22 cellular contexts compared by ENCODE assay signal in the genomic region with DNA sequence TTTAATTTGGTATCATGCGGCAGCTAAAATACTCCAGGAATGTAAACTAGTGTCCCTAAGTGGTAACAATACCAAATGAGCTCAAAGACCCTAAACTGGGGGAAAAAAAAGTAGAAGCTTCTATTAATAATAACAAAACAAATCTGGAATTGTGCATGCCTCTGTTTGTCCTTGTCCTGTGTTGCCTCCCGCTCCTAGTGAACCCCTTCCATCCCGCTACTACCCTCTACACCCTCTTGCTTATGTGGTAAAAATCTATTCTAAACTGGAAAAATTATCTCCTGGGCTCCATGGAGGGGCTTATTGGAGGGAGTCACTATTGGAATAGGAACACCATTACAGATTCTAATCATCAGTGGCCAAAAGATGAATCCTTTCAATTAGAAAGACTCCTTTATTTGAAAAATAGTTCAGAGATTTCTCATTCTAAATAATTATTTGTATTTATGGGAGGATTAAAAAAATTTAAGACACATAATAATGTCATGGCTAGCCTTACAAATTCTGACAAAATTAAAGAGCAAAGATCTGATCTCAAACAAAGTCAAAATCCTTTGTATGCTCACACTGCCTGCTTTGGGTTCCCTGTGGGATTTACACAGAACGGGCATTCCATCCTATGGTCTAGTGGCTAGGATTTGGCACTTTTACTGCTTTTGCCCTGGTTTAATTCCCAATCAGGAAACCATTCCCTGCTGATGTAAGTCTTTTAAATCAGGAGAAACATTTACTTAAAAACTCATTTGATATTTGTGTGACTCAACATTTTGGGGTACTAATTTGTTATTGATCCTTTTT. TPM values are rescaled to one million over a fixed set of nuclear protein-coding genes. Genes with fewer than 3 reads are reported as not detected.
DNase-seq lines count a peak whose midpoint lies in the region; ATAC-seq and TF ChIP-seq lines count a peak whose summit lies in the region.
"Had no signal": no experiment of that assay in that cellular context is flagged by ENCODE, and none has a peak within 500 bp of the region (broad histone marks: within the 10 kb centered on the region; RNA-seq: fewer than 3 reads in every experiment).

No MANE protein-coding gene starts in this region.

- no peaks in the 10 kb centered on the region for H4K20me1 ChIP-seq in PC-9 (ENCODE audit: insufficient read depth)
- H4K20me1 ChIP-seq: BLaER1 treated with 17β-estradiol and CSF1 and Interleukin-3, amounts not matched to agents 10 nM and 100 nM had no signal

- DNase-seq in Caco-2 (no peak), PC-9 (no peak), left lobe of liver (ENCODE audit: low spot score) (no peak), right lobe of liver (no peak), NCI-H2171 treated with DMSO at 0.1 percent for 48 hours (lab: John Stamatoyannopoulos, UW) (no peak), NCI-H1436 treated with DMSO at 0.1 percent for 48 hours (lab: John Stamatoyannopoulos, UW) (no peak), SHP77 treated with DMSO at 0.1 percent for 48 hours (lab: John Stamatoyannopoulos, UW) (no peak), T-helper 9 cell (no peak)
- DNase-seq: ACHN; AML-193; BE2C; Calu3; CD4-positive, alpha-beta T cell; CD8-positive, alpha-beta memory T cell; DMS53; DMS79 treated with DMSO at 0.1 percent for 48 hours; GF-D8; H9 had no signal

- H3F3A ChIP-seq in PC-9 (ENCODE audit: insufficient read depth, low read depth), result no peaks in the 10 kb centered on the region

- POLR2A ChIA-PET in Caco-2 (lab: Charles Lee) (no interaction called here), PC-9 (lab: Charles Lee; ENCODE audit: unreplicated experiment) (no interaction called here)

- H3K9me3 Mint-ChIP-seq in Caco-2 (ENCODE audit: unreplicated experiment), result peaks cover 7% of the 10 kb centered on the region
- H3K9me3 Mint-ChIP-seq: CD4-positive, alpha-beta T cell; GM23338 had no signal

- intact Hi-C loops in Caco-2 (cut with micrococcal nuclease; ENCODE audit: unreplicated experiment) (no loop called here), PC-9 (cut with micrococcal nuclease; ENCODE audit: unreplicated experiment) (no loop called here), right lobe of liver (cut with DNase I) (no loop called here)

- CTCF ChIA-PET in Caco-2 (lab: Charles Lee), result no interaction called here
- CTCF ChIA-PET in PC-9 (lab: Charles Lee), result no interaction called here

- ATAC-seq in left lobe of liver (peak; percentile 70), right lobe of liver (peak; percentile 50 to 66 (median 59))
- ATAC-seq: GM23338, HCT116 had no signal

- H3K36me3 ChIP-seq in Caco-2 (ENCODE audit: control insufficient read depth, insufficient read depth, low read length) (no peaks in the 10 kb centered on the region), PC-9 (ENCODE audit: low read depth) (no peaks in the 10 kb centered on the region), right lobe of liver (no peaks in the 10 kb centered on the region)
- H3K36me3 ChIP-seq: BE2C; BLaER1 treated with 17β-estradiol and CSF1 and Interleukin-3, amounts not matched to agents 10 nM and 100 nM had no signal

- 0 out of 2 replicates have a peak overlapping the region, but pooled peaks have one; percentile 12 for H2AFZ ChIP-seq in PC-9
- H2AFZ ChIP-seq: GM23338 had no signal

- H3K9me3 ChIP-seq in Caco-2 (no peaks in the 10 kb centered on the region), PC-9 (ENCODE audit: insufficient read depth, low read depth) (no peaks in the 10 kb centered on the region), right lobe of liver (no peaks in the 10 kb centered on the region)
- H3K9me3 ChIP-seq: BE2C had no signal

- TF ChIP-seq CTCF in Caco-2 (IDR thresholded peaks at IDR 0.05; ENCODE audit: insufficient read depth in 1 of 2, low read depth in 1 of 2, low read length in 1 of 2, severe bottlenecking in 1 of 2, unreplicated experiment in 1 of 2) (no peak), PC-9 (conservative IDR thresholded peaks at IDR 0.05) (no peak), right lobe of liver (IDR thresholded peaks at IDR 0.05) (no peak)

- H3K27me3 Mint-ChIP-seq in Caco-2 (ENCODE audit: insufficient read depth, unreplicated experiment), result no peaks in the 10 kb centered on the region

- no peaks in the 10 kb centered on the region for H3K36me3 Mint-ChIP-seq in Caco-2 (ENCODE audit: insufficient read depth, unreplicated experiment)
- H3K36me3 Mint-ChIP-seq: CD14-positive monocyte had no signal

- no peak overlapping the region for H3K4me2 ChIP-seq in PC-9
- H3K4me2 ChIP-seq: GM23338 had no signal

- TF ChIP-seq POLR2A in right lobe of liver (IDR thresholded peaks at IDR 0.05), result no peak

- no peak overlapping the region for H3K4me3 Mint-ChIP-seq in Caco-2 (ENCODE audit: unreplicated experiment)
- H3K4me3 Mint-ChIP-seq: CD14-positive monocyte; CD4-positive, alpha-beta T cell; CD8-positive, alpha-beta memory T cell; GM23338; H9 had no signal

- no peaks in the 10 kb centered on the region; the same call in 1 of the 2 replicates for H3K9me2 ChIP-seq in PC-9 (ENCODE audit: insufficient read depth)

- H3K27me3 ChIP-seq in Caco-2 (replicated peaks; ENCODE audit: control insufficient read depth, insufficient read depth, low read length) (no peaks in the 10 kb centered on the region), PC-9 (ENCODE audit: insufficient read depth, low read depth) (no peaks in the 10 kb centered on the region), right lobe of liver (no peaks in the 10 kb centered on the region)
- H3K27me3 ChIP-seq: BE2C had no signal

- H3K4me1 ChIP-seq in Caco-2 (no peaks in the 10 kb centered on the region), PC-9 (replicated peaks; ENCODE audit: insufficient read depth) (peaks cover 11% of the 10 kb centered on the region; the same call in 1 of the 2 replicates), right lobe of liver (peaks cover 0 to 6% (median 2%) of the 10 kb centered on the region in 4 donors)
- H3K4me1 ChIP-seq: BE2C; BLaER1 treated with 17β-estradiol and CSF1 and Interleukin-3, amounts not matched to agents 10 nM and 100 nM had no signal

- H3K4me1 Mint-ChIP-seq in Caco-2 (ENCODE audit: low read depth, unreplicated experiment), result no peaks in the 10 kb centered on the region
- H3K4me1 Mint-ChIP-seq: GM23338, H9 had no signal

- peak overlapping the region; percentile 21 for H3K27ac Mint-ChIP-seq in Caco-2 (ENCODE audit: unreplicated experiment)
- H3K27ac Mint-ChIP-seq: CD4-positive, alpha-beta T cell; GM23338; H9 had no signal

- H3K4me3 ChIP-seq in Caco-2 (ENCODE audit: low read depth, low read length), result no peak overlapping the region
- no peak overlapping the region for H3K4me3 ChIP-seq in PC-9
- H3K4me3 ChIP-seq in right lobe of liver, result peak overlapping the region; percentile 19 to 51 (median 36)
- H3K4me3 ChIP-seq: BLaER1 treated with 17β-estradiol and CSF1 and Interleukin-3, amounts not matched to agents 10 nM and 100 nM; GM23338 had no signal

- H3K79me2 ChIP-seq in PC-9 (ENCODE audit: low read depth), result no peaks in the 10 kb centered on the region

- WGBS in right lobe of liver (ENCODE audit: insufficient coverage, low coverage, low lambda C conversion rate, missing lambda C conversion rate), result 45% methylated on average over 4 of the region's 4 CpGs

- BruUV-seq in Caco-2 (replicated peaks; lab: Mats Ljungman, UMichigan) (no TSS peak), PC-9 (replicated peaks; lab: Mats Ljungman, UMichigan) (no TSS peak)

- no peak overlapping the region for H3K27ac ChIP-seq in PC-9
- H3K27ac ChIP-seq in right lobe of liver, result peak overlapping the region; percentile 71 to 84 (median 83)
- H3K27ac ChIP-seq: BLaER1 treated with 17β-estradiol and CSF1 and Interleukin-3, amounts not matched to agents 10 nM and 100 nM had no signal

RNA-seq across cellular contexts. Expression of a gene that starts 34.7 kb away (rescaled TPM):
- 53.8 and 56.8 TPM in 2 replicates for total RNA-seq in Caco-2 (2022)
- total RNA-seq in PC-9 (2021), result 99.5 and 99.9 TPM in 2 replicates
- 20.0 TPM for total RNA-seq in left lobe of liver
- total RNA-seq in right lobe of liver, result 10 to 100 TPM; 16.2 to 32.9 (median 21.5) TPM

Comparison
In these comparisons a context has a peak if more than half of its experiments do, and no peak if none do; other contexts are left out.
1. H3K4me3 ChIP-seq: peak in right lobe of liver (3 of 3); none in Caco-2 (single experiment) and PC-9 (single experiment).